In the genomic region with DNA sequence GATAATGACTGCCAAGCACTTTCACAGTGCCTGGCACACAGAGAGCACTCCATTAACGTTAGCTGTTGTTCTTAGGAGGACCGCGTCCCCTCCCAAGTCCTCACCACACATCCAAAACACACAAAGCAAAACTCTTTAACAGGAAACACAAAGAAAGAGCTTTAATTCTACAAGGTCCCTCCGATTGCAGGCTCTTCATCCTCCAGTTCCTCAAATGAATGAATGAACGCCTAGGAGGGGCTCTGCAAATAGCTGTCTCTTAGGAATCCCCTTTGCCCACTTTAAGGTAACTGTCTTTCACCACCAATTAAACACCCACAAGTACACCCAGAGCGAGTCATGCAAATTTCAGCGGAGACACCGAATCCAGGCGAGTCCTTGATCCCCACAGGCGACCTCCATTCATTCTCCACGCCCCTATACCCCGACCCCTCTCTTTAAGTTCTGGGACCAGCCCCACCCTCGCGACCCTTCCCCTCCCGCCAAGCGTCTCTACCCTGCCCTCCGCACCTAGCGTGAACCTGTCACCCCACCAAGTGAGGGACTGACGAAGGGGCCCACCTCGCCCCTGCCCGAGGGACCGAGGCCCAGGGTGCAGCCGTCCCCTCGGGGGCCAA, we compare ENCODE assay signal across 9 cellular contexts. TPM values are rescaled to one million over a fixed set of nuclear protein-coding genes. Genes with fewer than 3 reads are reported as not detected.
DNase-seq lines count a peak whose midpoint lies in the region; ATAC-seq, FAIRE-seq and TF ChIP-seq lines count a peak whose summit lies in the region.
"Had no signal": no experiment of that assay in that cellular context is flagged by ENCODE, and none has a peak within 500 bp of the region (broad histone marks: within the 10 kb centered on the region; RNA-seq: fewer than 3 reads in every experiment).

No MANE protein-coding gene starts in this region.

- peak overlapping the region; percentile 94 for H3K4me3 Mint-ChIP-seq in activated T-cell treated with anti-CD3 and anti-CD28 coated beads, Interleukin-2, amount 50 U/mL, for 4 hours
- H3K4me3 Mint-ChIP-seq in activated T-cell treated with anti-CD3 and anti-CD28 coated beads, Interleukin-2, amount 50 U/mL, for 72 hours = peak overlapping the region; percentile 90 to 95

- ATAC-seq in activated T-cell treated with anti-CD3 and anti-CD28 coated beads, Interleukin-2, amount 50 U/mL, for 4 hours = no peak
- ATAC-seq in HG03432 (IDR thresholded peaks at IDR 0.05; ENCODE audit: unreplicated experiment) = peak; percentile 11
- ATAC-seq in activated T-cell treated with anti-CD3 and anti-CD28 coated beads, Interleukin-2, amount 50 U/mL, for 72 hours (replicated peaks in 1 of 2) = no peak

- WGBS in hepatocyte (ENCODE audit: low lambda C conversion rate, missing lambda C conversion rate) = 1% methylated on average over 18 of the region's 24 CpGs
- WGBS in small intestine, 3 donors = 1 to 2% (median 1%) methylated on average over 23 to 24 of the region's 24 CpGs

- peaks cover 4% of the 10 kb centered on the region for H4K20me1 ChIP-seq in hepatocyte (ENCODE audit: insufficient read depth, poor library complexity, severe bottlenecking)

- H3K4me1 ChIP-seq in hepatocyte (ENCODE audit: insufficient read depth) = peaks cover 12% of the 10 kb centered on the region
- peaks cover 0 to 5% of the 10 kb centered on the region in 2 donors for H3K4me1 ChIP-seq in small intestine (ENCODE audit: control insufficient read depth in 2 of 2, insufficient read depth in 1 of 2, low read depth in 1 of 2, low read length in 1 of 2)

- H3K27me3 Mint-ChIP-seq in activated T-cell treated with anti-CD3 and anti-CD28 coated beads, Interleukin-2, amount 50 U/mL, for 4 hours (ENCODE audit: low read depth) = no peaks in the 10 kb centered on the region
- H3K27me3 Mint-ChIP-seq in activated T-cell treated with anti-CD3 and anti-CD28 coated beads, Interleukin-2, amount 50 U/mL, for 72 hours (ENCODE audit: low read depth) = no peaks in the 10 kb centered on the region

- peak overlapping the region; percentile 17 for H2AFZ ChIP-seq in hepatocyte

- DNase-seq in activated T-cell treated with anti-CD3 and anti-CD28 coated beads, Interleukin-2, amount 50 U/mL, for 4 hours = no peak
- DNase-seq in activated T-cell treated with anti-CD3 and anti-CD28 coated beads for 4 hours (no peak), hepatocyte (ENCODE audit: low spot score) (peak; percentile 21), small intestine (peak; percentile 5), NCI-H1092 (lab: John Stamatoyannopoulos, UW) (no peak), NCI-H2171 treated with DMSO at 0.1 percent for 48 hours (lab: John Stamatoyannopoulos, UW) (no peak)
- DNase-seq in activated T-cell treated with anti-CD3 and anti-CD28 coated beads, Interleukin-2, amount 50 U/mL, for 72 hours = peak in 1 of 2 donors; percentile 4

- H3K4me2 ChIP-seq in hepatocyte = peak overlapping the region; percentile 94

- H3K4me1 Mint-ChIP-seq in activated T-cell treated with anti-CD3 and anti-CD28 coated beads, Interleukin-2, amount 50 U/mL, for 4 hours (ENCODE audit: low read depth) = peaks cover 28% of the 10 kb centered on the region
- H3K4me1 Mint-ChIP-seq in activated T-cell treated with anti-CD3 and anti-CD28 coated beads, Interleukin-2, amount 50 U/mL, for 72 hours (ENCODE audit: low read depth) = peaks cover 26% of the 10 kb centered on the region

- H3K27me3 ChIP-seq in hepatocyte = no peaks in the 10 kb centered on the region
- no peaks in the 10 kb centered on the region for H3K27me3 ChIP-seq in small intestine (ENCODE audit: control insufficient read depth in 2 of 2, insufficient read depth in 2 of 2, low read length in 2 of 2)

- TF ChIP-seq CTCF in hepatocyte (IDR thresholded peaks at IDR 0.05; ENCODE audit: poor library complexity) = no peak

- H3K27ac Mint-ChIP-seq in activated T-cell treated with anti-CD3 and anti-CD28 coated beads, Interleukin-2, amount 50 U/mL, for 72 hours = peak overlapping the region; percentile 75

- no peak for FAIRE-seq in small intestine (lab: Jason Lieb, UNC)
- FAIRE-seq: endometrium had no signal

- no peaks in the 10 kb centered on the region for H3K9me2 ChIP-seq in hepatocyte (replicated peaks; ENCODE audit: insufficient read depth)

- peaks cover 6% of the 10 kb centered on the region for H3K36me3 Mint-ChIP-seq in activated T-cell treated with anti-CD3 and anti-CD28 coated beads, Interleukin-2, amount 50 U/mL, for 4 hours (ENCODE audit: insufficient read depth)
- H3K36me3 Mint-ChIP-seq in activated T-cell treated with anti-CD3 and anti-CD28 coated beads, Interleukin-2, amount 50 U/mL, for 72 hours (ENCODE audit: insufficient read depth in 2 of 2) = no peaks in the 10 kb centered on the region

- peaks cover 55% of the 10 kb centered on the region for H3K79me2 ChIP-seq in hepatocyte

- H3K27ac ChIP-seq in hepatocyte (peak overlapping the region; percentile 97), small intestine (ENCODE audit: low read depth in 1 of 2, low read length in 1 of 2) (peak overlapping the region; percentile 82 to 99)

- H3K9me3 ChIP-seq in hepatocyte (ENCODE audit: low read depth) (no peaks in the 10 kb centered on the region), small intestine (ENCODE audit: control insufficient read depth, low read depth) (no peaks in the 10 kb centered on the region)

- H3K36me3 ChIP-seq in hepatocyte (replicated peaks; ENCODE audit: insufficient read depth, low read depth) = no peaks in the 10 kb centered on the region
- H3K36me3 ChIP-seq in small intestine (ENCODE audit: control insufficient read depth in 2 of 2, insufficient read depth in 2 of 2, low read length in 2 of 2) = no peaks in the 10 kb centered on the region

- no peaks in the 10 kb centered on the region for H3K9me3 Mint-ChIP-seq in activated T-cell treated with anti-CD3 and anti-CD28 coated beads, Interleukin-2, amount 50 U/mL, for 4 hours
- H3K9me3 Mint-ChIP-seq in activated T-cell treated with anti-CD3 and anti-CD28 coated beads, Interleukin-2, amount 50 U/mL, for 72 hours = no peaks in the 10 kb centered on the region

- peak overlapping the region; percentile 30 for H3K4me3 ChIP-seq in hepatocyte
- peak overlapping the region; percentile 96 to 98 for H3K4me3 ChIP-seq in small intestine (ENCODE audit: low read depth in 1 of 2, low read length in 2 of 2)

RNA-seq across cellular contexts. Expression of gene TSC1, which starts 0.6 kb away (rescaled TPM):
- total RNA-seq in activated T-cell treated with anti-CD3 and anti-CD28 coated beads, Interleukin-2, amount 50 U/mL, for 4 hours = 10 to 100 TPM; 23.6 to 26.8 (median 24.0) TPM
- 10 to 100 TPM; 28.8 to 30.2 TPM for total RNA-seq in activated T-cell treated with anti-CD3 and anti-CD28 coated beads, Interleukin-2, amount 50 U/mL, for 72 hours
- 36.9 and 47.8 TPM in 2 replicates for total RNA-seq in hepatocyte
- polyA plus RNA-seq in hepatocyte = 19.5 and 22.7 TPM in 2 replicates
- polyA plus RNA-seq in small intestine = 10 to 100 TPM in 1 of 3 donors, 1 to 10 TPM in 2; 7.3 to 14.5 (median 9.6) TPM

RNA-seq across cellular contexts. Expression of gene GFI1B, which starts 34.7 kb away (rescaled TPM):
- total RNA-seq in activated T-cell treated with anti-CD3 and anti-CD28 coated beads, Interleukin-2, amount 50 U/mL, for 4 hours = under 1 TPM; 0.16 to 0.87 (median 0.56) TPM
- total RNA-seq in activated T-cell treated with anti-CD3 and anti-CD28 coated beads, Interleukin-2, amount 50 U/mL, for 72 hours = under 1 TPM in 1 of 2 donors, not detected in 1; 0.12 TPM
- 0.10 TPM in 1 of 2 replicates, not detected in the other for total RNA-seq in hepatocyte
- not detected in 2 replicates for polyA plus RNA-seq in hepatocyte
- 1 to 10 TPM in 1 of 3 donors, under 1 TPM in 2; 0.76 to 1.4 (median 0.89) TPM for polyA plus RNA-seq in small intestine

Comparison
In these comparisons a context has a peak if more than half of its experiments do, and no peak if none do; other contexts are left out.
1. DNase-seq: peak in hepatocyte (single experiment) and small intestine (single experiment); none in activated T-cell treated with anti-CD3 and anti-CD28 coated beads, Interleukin-2, amount 50 U/mL, for 4 hours (single experiment), activated T-cell treated with anti-CD3 and anti-CD28 coated beads for 4 hours (single experiment), NCI-H1092 (single experiment) and NCI-H2171 treated with DMSO at 0.1 percent for 48 hours (single experiment).